In the genomic region with DNA sequence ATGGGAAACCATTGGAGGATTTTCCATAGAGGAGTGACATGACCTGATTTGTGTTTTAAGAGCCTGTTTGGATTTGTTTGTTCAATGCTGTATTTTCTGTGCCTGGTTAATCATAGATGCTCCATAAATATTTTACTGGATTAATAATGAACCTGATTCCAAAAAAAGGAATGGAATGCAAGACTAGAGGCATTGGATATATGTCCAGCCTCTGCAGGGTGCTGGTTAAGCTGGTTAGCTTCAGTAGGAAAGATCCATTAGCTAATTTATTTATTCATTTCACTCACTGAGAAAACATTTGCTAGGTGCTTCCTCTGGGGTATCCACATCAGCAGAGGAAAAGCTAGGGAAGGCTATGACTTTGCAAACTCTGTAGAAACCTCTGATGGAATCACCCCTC, we compare ENCODE assay signal across 4 cellular contexts. TPM values are rescaled to one million over a fixed set of nuclear protein-coding genes. Genes with fewer than 3 reads are reported as not detected.
"Had no signal": no experiment of that assay in that cellular context is flagged by ENCODE, and none has a peak within 500 bp of the region (broad histone marks: within the 10 kb centered on the region; RNA-seq: fewer than 3 reads in every experiment).

No MANE protein-coding gene starts in this region.

- H3K27ac Mint-ChIP-seq: H9 had no signal

- H3K4me3 ChIP-seq: GM23338 had no signal

- H2AFZ ChIP-seq: GM23338 had no signal

- ATAC-seq: GM23338 had no signal

- H3K4me2 ChIP-seq: GM23338 had no signal

- H3K4me3 Mint-ChIP-seq: GM23338, H9 had no signal

- DNase-seq: H9, HCEC 1CT, IMR-90 had no signal

RNA-seq across cellular contexts. Expression of gene SHISA9, which starts 57.7 kb away (rescaled TPM):
- polyA plus RNA-seq: IMR-90 had no signal
